ENCODE assay signal across 9 cellular contexts in the genomic region with DNA sequence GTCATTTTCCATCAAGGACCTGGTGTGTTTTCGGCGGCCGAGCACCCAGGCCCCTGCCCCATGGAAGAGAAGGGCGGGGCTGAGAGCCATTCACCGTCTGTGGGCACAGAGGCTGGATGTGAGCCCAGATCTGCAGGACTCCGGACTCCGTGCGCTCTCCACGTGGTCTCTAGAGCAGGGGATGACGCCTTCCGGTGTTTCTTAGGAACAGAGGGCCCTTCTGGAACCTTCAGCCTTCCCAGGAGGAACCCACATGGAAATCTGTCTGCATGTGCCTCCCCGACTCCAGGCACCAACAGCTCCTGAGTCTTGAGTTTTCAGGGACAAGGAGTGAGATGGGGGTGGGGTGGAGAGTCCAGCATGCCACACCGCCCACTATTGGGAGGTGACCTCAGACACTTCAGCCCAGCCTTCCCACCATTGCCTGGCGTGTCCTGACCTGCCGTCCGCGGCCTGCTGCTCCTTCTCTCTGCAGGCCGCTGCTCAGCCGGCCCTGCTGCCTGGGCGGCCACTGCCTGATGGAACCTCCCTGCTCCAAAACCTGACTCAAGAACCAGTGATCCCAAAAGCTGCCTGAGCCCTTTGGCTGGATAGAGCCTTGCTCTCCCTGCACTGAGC. TPM values are rescaled to one million over a fixed set of nuclear protein-coding genes. Genes with fewer than 3 reads are reported as not detected.
DNase-seq lines count a peak whose midpoint lies in the region; ATAC-seq, FAIRE-seq and TF ChIP-seq lines count a peak whose summit lies in the region.
"Had no signal": no experiment of that assay in that cellular context is flagged by ENCODE, and none has a peak within 500 bp of the region (broad histone marks: within the 10 kb centered on the region; RNA-seq: fewer than 3 reads in every experiment).

No MANE protein-coding gene starts in this region.

- DNase-seq in HUDEP-2 (lab: John Stamatoyannopoulos, UW; ENCODE audit: unreplicated experiment in 76 of 76) (peak in 64 of 76 experiments; percentile 29 to 86 (median 64)), T47D (ENCODE audit: low read depth in 1 of 2, low spot score in 1 of 2) (peak; percentile 57 to 71), kidney (peak; percentile 85), ACHN (no peak), brain microvascular endothelial cell (no peak)
- DNase-seq in stimulated activated effector memory CD8-positive, alpha-beta T cell treated with anti-CD3 and anti-CD28 coated beads, Interleukin-12 subunit alpha, Interleukin-12 subunit beta, amount 100 ng/mL, for 72 hours (ENCODE audit: low spot score in 2 of 2): no peak
- DNase-seq in NK-92 treated with Interleukin-12 subunit alpha and Interleukin-12 subunit beta, amount 100 ng/mL, for 24 hours (lab: John Stamatoyannopoulos, UW): no peak
- DNase-seq: NCI-H2227 treated with DMSO at 0.1 percent for 48 hours had no signal

- H3K4me1 ChIP-seq in kidney (ENCODE audit: control insufficient read depth in 1 of 2, insufficient read depth in 1 of 2, low read depth in 1 of 2, low read length in 2 of 2): peaks cover 38% of the 10 kb centered on the region in 2 donors

- no peak for TF ChIP-seq CTCF in kidney (IDR thresholded peaks at IDR 0.05; ENCODE audit: borderline replicate concordance, extremely low read depth, insufficient read depth)
- no peak for TF ChIP-seq CTCF in brain microvascular endothelial cell (IDR thresholded peaks at IDR 0.05; ENCODE audit: low read depth, low read length, missing control alignments)

- peak overlapping the region in 1 of 2 donors; percentile 22 for H3K9ac ChIP-seq in kidney (ENCODE audit: low read length in 2 of 2)

- peaks cover 10% of the 10 kb centered on the region for H3K4me1 Mint-ChIP-seq in stimulated activated effector memory CD8-positive, alpha-beta T cell treated with anti-CD3 and anti-CD28 coated beads, Interleukin-12 subunit alpha, Interleukin-12 subunit beta, amount 100 ng/mL, for 72 hours

- H3K36me3 ChIP-seq in kidney (ENCODE audit: control insufficient read depth in 1 of 2, insufficient read depth in 2 of 2, low read length in 2 of 2) (no peaks in the 10 kb centered on the region), brain microvascular endothelial cell (replicated peaks) (no peaks in the 10 kb centered on the region)

- H3K27me3 ChIP-seq in brain microvascular endothelial cell (replicated peaks): no peaks in the 10 kb centered on the region

- ATAC-seq in stimulated activated effector memory CD8-positive, alpha-beta T cell treated with anti-CD3 and anti-CD28 coated beads, Interleukin-12 subunit alpha, Interleukin-12 subunit beta, amount 100 ng/mL, for 72 hours: no peak
- no peak for ATAC-seq in GM18870 (IDR thresholded peaks at IDR 0.05; ENCODE audit: unreplicated experiment)

- no peaks in the 10 kb centered on the region for H3K9me3 ChIP-seq in kidney (ENCODE audit: control insufficient read depth in 1 of 2, low read length in 2 of 2)

- H3K4me3 ChIP-seq in kidney (ENCODE audit: low read length in 2 of 2) (peak overlapping the region in 1 of 2 donors; percentile 3), brain microvascular endothelial cell (ENCODE audit: low read depth, low read length) (no peak overlapping the region)

- H3K27ac ChIP-seq in kidney (ENCODE audit: low read depth in 2 of 2, low read length in 2 of 2) (peak overlapping the region; percentile 95 to 97), brain microvascular endothelial cell (no peak overlapping the region)

- peak overlapping the region; percentile 68 for H3K4me3 Mint-ChIP-seq in stimulated activated effector memory CD8-positive, alpha-beta T cell treated with anti-CD3 and anti-CD28 coated beads, Interleukin-12 subunit alpha, Interleukin-12 subunit beta, amount 100 ng/mL, for 72 hours

- H3K27ac Mint-ChIP-seq in stimulated activated effector memory CD8-positive, alpha-beta T cell treated with anti-CD3 and anti-CD28 coated beads, Interleukin-12 subunit alpha, Interleukin-12 subunit beta, amount 100 ng/mL, for 72 hours: peak overlapping the region; percentile 34

- intact Hi-C loops in kidney (cut with DNase I): no loop called here

- no peaks in the 10 kb centered on the region for H3K9me3 Mint-ChIP-seq in stimulated activated effector memory CD8-positive, alpha-beta T cell treated with anti-CD3 and anti-CD28 coated beads, Interleukin-12 subunit alpha, Interleukin-12 subunit beta, amount 100 ng/mL, for 72 hours

- no peaks in the 10 kb centered on the region for H3K36me3 Mint-ChIP-seq in stimulated activated effector memory CD8-positive, alpha-beta T cell treated with anti-CD3 and anti-CD28 coated beads, Interleukin-12 subunit alpha, Interleukin-12 subunit beta, amount 100 ng/mL, for 72 hours

- FAIRE-seq in kidney (lab: Jason Lieb, UNC): no peak

- in situ Hi-C loops in T47D (cut with HindIII; ENCODE audit: low pct_unique_long_range_greater_than_20kb, low sequenced_read_pairs) (no loop called here), ACHN (cut with HindIII; ENCODE audit: low pct_ligation_motif_present, low pct_unique_long_range_greater_than_20kb, low sequenced_read_pairs) (no loop called here), brain microvascular endothelial cell (cut with HindIII; ENCODE audit: low pct_ligation_motif_present, low sequenced_read_pairs) (no loop called here)

RNA-seq across cellular contexts. Expression of gene RXRA, which starts 2.4 kb away (rescaled TPM):
- 49.5 TPM for total RNA-seq in kidney
- polyA plus RNA-seq in kidney (ENCODE audit: insufficient read depth, low read depth, low replicate concordance): 24.0 TPM

Comparison
In these comparisons a context has a peak if more than half of its experiments do, and no peak if none do; other contexts are left out.
1. DNase-seq: peak in HUDEP-2 (64 of 76), T47D (2 of 2) and kidney (single experiment); none in stimulated activated effector memory CD8-positive, alpha-beta T cell treated with anti-CD3 and anti-CD28 coated beads, Interleukin-12 subunit alpha, Interleukin-12 subunit beta, amount 100 ng/mL, for 72 hours (0 of 2), ACHN (single experiment), NK-92 treated with Interleukin-12 subunit alpha and Interleukin-12 subunit beta, amount 100 ng/mL, for 24 hours (single experiment) and brain microvascular endothelial cell (single experiment).